ENCODE assay signal across 12 cellular contexts in the genomic region with DNA sequence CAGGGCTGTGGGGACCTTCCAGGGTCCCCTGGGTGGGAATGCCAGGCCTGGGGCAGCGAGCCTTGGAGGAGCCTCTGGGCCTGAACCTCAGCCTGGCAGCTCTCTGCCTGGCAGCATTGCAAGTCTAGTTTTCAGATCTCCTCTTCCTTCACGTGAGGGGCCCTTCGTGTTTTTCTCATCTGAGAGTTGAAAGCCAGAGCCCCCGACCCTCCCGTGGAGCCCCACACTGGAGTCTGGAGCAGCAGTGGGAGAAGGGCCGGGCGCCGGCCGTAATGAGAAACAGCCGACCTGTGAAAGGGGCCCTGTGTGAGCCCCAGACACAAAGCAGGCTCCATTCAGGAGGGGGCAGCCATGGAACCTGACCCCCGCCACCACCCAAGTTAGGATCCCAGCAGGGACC. TPM values are rescaled to one million over a fixed set of nuclear protein-coding genes. Genes with fewer than 3 reads are reported as not detected.
DNase-seq lines count a peak whose midpoint lies in the region; ATAC-seq and TF ChIP-seq lines count a peak whose summit lies in the region.
"Had no signal": no experiment of that assay in that cellular context is flagged by ENCODE, and none has a peak within 500 bp of the region (broad histone marks: within the 10 kb centered on the region; RNA-seq: fewer than 3 reads in every experiment).

No MANE protein-coding gene starts in this region.

- no peaks in the 10 kb centered on the region for H3K36me3 ChIP-seq in smooth muscle cell (ENCODE audit: low read depth)
- peaks cover 28% of the 10 kb centered on the region for H3K36me3 ChIP-seq in CD4-positive, alpha-beta memory T cell (ENCODE audit: insufficient read depth, low read length)

- peak overlapping the region; percentile 49 for H3K4me3 ChIP-seq in smooth muscle cell
- no peak overlapping the region for H3K4me3 ChIP-seq in CD4-positive, alpha-beta memory T cell (ENCODE audit: low read length in 2 of 2)

- peak overlapping the region; percentile 87 for H3K4me2 ChIP-seq in smooth muscle cell

- H3K9me3 Mint-ChIP-seq in WTC11: no peaks in the 10 kb centered on the region
- peaks cover 0 to 4% (median 0%) of the 10 kb centered on the region in 6 donors for H3K9me3 Mint-ChIP-seq in immature natural killer cell
- no peaks in the 10 kb centered on the region for H3K9me3 Mint-ChIP-seq in CD4-positive, alpha-beta memory T cell
- H3K9me3 Mint-ChIP-seq: activated T-cell treated with anti-CD3 and anti-CD28 coated beads, Interleukin-2, amount 50 U/mL, for 4 hours had no signal

- DNase-seq in EH (ENCODE audit: low read depth) (peak; percentile 22), WTC11 (ENCODE audit: low spot score) (no peak), immature natural killer cell (no peak), smooth muscle cell (lab: John Stamatoyannopoulos, UW; ENCODE audit: unreplicated experiment) (no peak), T-helper 2 cell (no peak)
- DNase-seq in stimulated activated CD4-positive, alpha-beta T cell treated with anti-CD3 and anti-CD28 coated beads, Interleukin-12 subunit alpha, Interleukin-12 subunit beta, amount 100 ng/mL, for 4 hours: no peak
- no peak for DNase-seq in CD4-positive, alpha-beta memory T cell
- DNase-seq: activated T-cell treated with anti-CD3 and anti-CD28 coated beads, Interleukin-2, amount 50 U/mL, for 4 hours; Caco-2; kidney glomerular epithelial cell; NCI-H2171 had no signal

- CTCF ChIA-PET in WTC11 (lab: Charles Lee): no interaction called here
- CTCF ChIA-PET in CD4-positive, alpha-beta memory T cell (lab: Charles Lee; ENCODE audit: partially characterized antibody): no interaction called here

- peak overlapping the region; percentile 98 for H3K9ac ChIP-seq in smooth muscle cell (ENCODE audit: low read depth)

- H3K4me3 Mint-ChIP-seq in WTC11: no peak overlapping the region
- no peak overlapping the region for H3K4me3 Mint-ChIP-seq in immature natural killer cell
- no peak overlapping the region for H3K4me3 Mint-ChIP-seq in CD4-positive, alpha-beta memory T cell
- H3K4me3 Mint-ChIP-seq: activated T-cell treated with anti-CD3 and anti-CD28 coated beads, Interleukin-2, amount 50 U/mL, for 4 hours had no signal

- H2AFZ ChIP-seq in smooth muscle cell (ENCODE audit: low read depth): no peak overlapping the region

- H3K9me3 ChIP-seq in smooth muscle cell (replicated peaks; ENCODE audit: low read depth): no peaks in the 10 kb centered on the region
- H3K9me3 ChIP-seq in CD4-positive, alpha-beta memory T cell (ENCODE audit: control insufficient read depth in 1 of 2, low read length in 2 of 2): no peaks in the 10 kb centered on the region
- H3K9me3 ChIP-seq: Caco-2 had no signal

- H3K27ac ChIP-seq in smooth muscle cell (ENCODE audit: low read depth): peak overlapping the region; percentile 99
- no peak overlapping the region for H3K27ac ChIP-seq in CD4-positive, alpha-beta memory T cell (ENCODE audit: low read depth, low read length)

- WGBS in smooth muscle cell (ENCODE audit: low lambda C conversion rate): 40% methylated on average over 11 of the region's 11 CpGs

- H3K4me1 ChIP-seq in smooth muscle cell (ENCODE audit: low read depth): peaks cover 3% of the 10 kb centered on the region
- no peaks in the 10 kb centered on the region for H3K4me1 ChIP-seq in CD4-positive, alpha-beta memory T cell (ENCODE audit: insufficient read depth, low read length)
- H3K4me1 ChIP-seq: Caco-2 had no signal

- no peak for TF ChIP-seq CTCF in WTC11 (IDR thresholded peaks at IDR 0.05)
- no peak for TF ChIP-seq CTCF in smooth muscle cell (IDR thresholded peaks at IDR 0.05; ENCODE audit: borderline replicate concordance, insufficient read depth, poor library complexity, severe bottlenecking)

- peaks cover 28% of the 10 kb centered on the region for H3K79me2 ChIP-seq in smooth muscle cell (ENCODE audit: low read depth)

- H4K20me1 ChIP-seq in smooth muscle cell (ENCODE audit: low read depth): peaks cover 15% of the 10 kb centered on the region

- peak overlapping the region; percentile 53; the same call in 1 of the 2 replicates for H3K27ac Mint-ChIP-seq in WTC11
- H3K27ac Mint-ChIP-seq in immature natural killer cell: peak overlapping the region; percentile 49 to 83 (median 74)
- peak overlapping the region in 2 of 7 donors; percentile 47 to 66 for H3K27ac Mint-ChIP-seq in CD4-positive, alpha-beta memory T cell

- H3K27me3 ChIP-seq in smooth muscle cell (ENCODE audit: low read depth): no peaks in the 10 kb centered on the region
- H3K27me3 ChIP-seq in CD4-positive, alpha-beta memory T cell (ENCODE audit: insufficient read depth, low read length): no peaks in the 10 kb centered on the region

- peaks cover 26% of the 10 kb centered on the region for H3F3A ChIP-seq in smooth muscle cell (ENCODE audit: low read depth)

- intact Hi-C loops in CD4-positive, alpha-beta memory T cell (cut with micrococcal nuclease): no loop called here

- H3K4me1 Mint-ChIP-seq in WTC11: no peaks in the 10 kb centered on the region
- peaks cover 50 to 63% of the 10 kb centered on the region in 2 donors for H3K4me1 Mint-ChIP-seq in immature natural killer cell
- H3K4me1 Mint-ChIP-seq in CD4-positive, alpha-beta memory T cell: peaks cover 3 to 9% (median 7%) of the 10 kb centered on the region in 4 donors

- POLR2A ChIA-PET in WTC11 (lab: Charles Lee): no interaction called here
- POLR2A ChIA-PET in CD4-positive, alpha-beta memory T cell (lab: Charles Lee; ENCODE audit: partially characterized antibody): no interaction called here

- H3K36me3 Mint-ChIP-seq in WTC11: peaks cover 27% of the 10 kb centered on the region
- peaks cover 18 to 29% (median 25%) of the 10 kb centered on the region in 3 donors for H3K36me3 Mint-ChIP-seq in immature natural killer cell
- H3K36me3 Mint-ChIP-seq in CD4-positive, alpha-beta memory T cell: peaks cover 24 to 37% of the 10 kb centered on the region in 2 donors

- H3K27me3 Mint-ChIP-seq in WTC11 (ENCODE audit: low read depth): no peaks in the 10 kb centered on the region; the same call in 1 of the 2 replicates
- H3K27me3 Mint-ChIP-seq in immature natural killer cell (ENCODE audit: low read depth in 3 of 3): peaks cover 4 to 24% (median 20%) of the 10 kb centered on the region in 3 donors
- H3K27me3 Mint-ChIP-seq in CD4-positive, alpha-beta memory T cell: no peaks in the 10 kb centered on the region

- ATAC-seq in WTC11 (no peak), HG02970 (IDR thresholded peaks at IDR 0.05; ENCODE audit: low FRiP score, unreplicated experiment) (no peak)
- ATAC-seq: activated T-cell treated with anti-CD3 and anti-CD28 coated beads, Interleukin-2, amount 50 U/mL, for 4 hours had no signal

TF ChIP-seq in WTC11, 78 proteins besides CTCF, POLR2A, EP300 and RAD21 (continues in another document):
- TF ChIP-seq ZNF232 (CRISPR knock-in tag; IDR thresholded peaks at IDR 0.05) (no peak), ZNF263 (CRISPR knock-in tag; IDR thresholded peaks at IDR 0.05; ENCODE audit: low read depth) (no peak), FOXK1 (CRISPR knock-in tag; IDR thresholded peaks at IDR 0.05) (no peak), RELA (CRISPR knock-in tag; IDR thresholded peaks at IDR 0.05; ENCODE audit: borderline replicate concordance) (no peak), CREB1 (CRISPR knock-in tag; IDR thresholded peaks at IDR 0.05) (no peak)
- TF ChIP-seq, protein P1, sequence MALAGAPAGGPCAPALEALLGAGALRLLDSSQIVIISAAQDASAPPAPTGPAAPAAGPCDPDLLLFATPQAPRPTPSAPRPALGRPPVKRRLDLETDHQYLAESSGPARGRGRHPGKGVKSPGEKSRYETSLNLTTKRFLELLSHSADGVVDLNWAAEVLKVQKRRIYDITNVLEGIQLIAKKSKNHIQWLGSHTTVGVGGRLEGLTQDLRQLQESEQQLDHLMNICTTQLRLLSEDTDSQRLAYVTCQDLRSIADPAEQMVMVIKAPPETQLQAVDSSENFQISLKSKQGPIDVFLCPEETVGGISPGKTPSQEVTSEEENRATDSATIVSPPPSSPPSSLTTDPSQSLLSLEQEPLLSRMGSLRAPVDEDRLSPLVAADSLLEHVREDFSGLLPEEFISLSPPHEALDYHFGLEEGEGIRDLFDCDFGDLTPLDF (CRISPR knock-in tag; IDR thresholded peaks at IDR 0.05): no peak
- TF ChIP-seq, protein P2, sequence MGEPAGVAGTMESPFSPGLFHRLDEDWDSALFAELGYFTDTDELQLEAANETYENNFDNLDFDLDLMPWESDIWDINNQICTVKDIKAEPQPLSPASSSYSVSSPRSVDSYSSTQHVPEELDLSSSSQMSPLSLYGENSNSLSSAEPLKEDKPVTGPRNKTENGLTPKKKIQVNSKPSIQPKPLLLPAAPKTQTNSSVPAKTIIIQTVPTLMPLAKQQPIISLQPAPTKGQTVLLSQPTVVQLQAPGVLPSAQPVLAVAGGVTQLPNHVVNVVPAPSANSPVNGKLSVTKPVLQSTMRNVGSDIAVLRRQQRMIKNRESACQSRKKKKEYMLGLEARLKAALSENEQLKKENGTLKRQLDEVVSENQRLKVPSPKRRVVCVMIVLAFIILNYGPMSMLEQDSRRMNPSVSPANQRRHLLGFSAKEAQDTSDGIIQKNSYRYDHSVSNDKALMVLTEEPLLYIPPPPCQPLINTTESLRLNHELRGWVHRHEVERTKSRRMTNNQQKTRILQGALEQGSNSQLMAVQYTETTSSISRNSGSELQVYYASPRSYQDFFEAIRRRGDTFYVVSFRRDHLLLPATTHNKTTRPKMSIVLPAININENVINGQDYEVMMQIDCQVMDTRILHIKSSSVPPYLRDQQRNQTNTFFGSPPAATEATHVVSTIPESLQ (CRISPR knock-in tag; IDR thresholded peaks at IDR 0.05): no peak

RNA-seq across cellular contexts. Expression of a gene that starts 19.3 kb away (rescaled TPM):
- 28.5 to 40.9 TPM (median 40.6 TPM) in 3 replicates for total RNA-seq in WTC11 (2021)
- 100 to 1,000 TPM in 1 of 3 donors, 10 to 100 TPM in 2; 60.1 to 103 (median 88.5) TPM for polyA plus RNA-seq in immature natural killer cell
- 30.7 and 44.4 TPM in 2 replicates for total RNA-seq in smooth muscle cell
- 99.9 and 107 TPM in 2 replicates for polyA plus RNA-seq in smooth muscle cell
- total RNA-seq in CD4-positive, alpha-beta memory T cell: 10 to 100 TPM in 1 of 2 experiments, 1 to 10 TPM in 1; 9.0 to 10.9 TPM
- 10 to 100 TPM; 24.7 to 24.9 TPM for polyA plus RNA-seq in CD4-positive, alpha-beta memory T cell

RNA-seq across cellular contexts. Expression of a gene that starts 31.5 kb away (rescaled TPM):
- total RNA-seq in WTC11 (2021) (0.23 TPM in 1 of 3 replicates, not detected in the others), smooth muscle cell (0.13 TPM in 1 of 2 replicates, not detected in the other)
- polyA plus RNA-seq in immature natural killer cell (1 to 10 TPM; 1.2 to 5.6 (median 3.3) TPM), smooth muscle cell (0.79 and 1.5 TPM in 2 replicates)
- total RNA-seq in CD4-positive, alpha-beta memory T cell: under 1 TPM; 0.36 to 0.49 TPM
- under 1 TPM in 1 of 2 donors, not detected in 1; 0.21 TPM for polyA plus RNA-seq in CD4-positive, alpha-beta memory T cell

RNA-seq across cellular contexts. Expression of a gene that starts 54.7 kb away (rescaled TPM):
- total RNA-seq in WTC11 (2021) (125 to 126 TPM (median 126 TPM) in 3 replicates), smooth muscle cell (22.7 and 25.4 TPM in 2 replicates)
- polyA plus RNA-seq in immature natural killer cell (under 1 TPM; 0.26 to 0.83 (median 0.29) TPM), smooth muscle cell (39.3 and 48.1 TPM in 2 replicates)
- total RNA-seq in CD4-positive, alpha-beta memory T cell: 10 to 100 TPM; 25.2 to 26.5 TPM
- polyA plus RNA-seq in CD4-positive, alpha-beta memory T cell: 1 to 10 TPM in 1 of 2 donors, under 1 TPM in 1; 0.71 to 1.8 TPM
